Comparison of ENCODE assay signal across 10 cellular contexts in genomic region chr3:195614672-195615504, GRCh38. TPM values are rescaled to one million over a fixed set of nuclear protein-coding genes. Genes with fewer than 3 reads are reported as not detected.
A peak's percentile ranks its signal among the peaks of the same experiment; 100 is the strongest.
DNase-seq lines count a peak whose midpoint lies in the region; ATAC-seq, FAIRE-seq and TF ChIP-seq lines count a peak whose summit lies in the region.
"Not testable (repeated sequence)": the region's sequence is repeated elsewhere in the genome, so short reads cannot be mapped to it uniquely, and the experiment has no call there.
"Had no signal": no experiment of that assay in that cellular context is flagged by ENCODE, and none has a peak within 500 bp of the region (broad histone marks: within the 10 kb centered on the region; RNA-seq: fewer than 3 reads in every experiment).

No MANE protein-coding gene starts in this region.

- intact Hi-C loops in naive thymus-derived CD4-positive, alpha-beta T cell (cut with micrococcal nuclease), result loop anchor here (5.0 kb wide), 2 partner anchors 58 to 102 kb away; no protein-coding TSS in a partner anchor

- DNase-seq in CD8-positive, alpha-beta memory T cell, result peak in 1 of 5 donors; percentile 29
- DNase-seq in activated T-cell treated with anti-CD3 and anti-CD28 coated beads for 1 hour (ENCODE audit: low read depth), result peak; percentile 16
- peak; percentile 47 for DNase-seq in bronchial epithelial cell (ENCODE audit: low read depth)
- DNase-seq in keratinocyte (ENCODE audit: low read depth, low spot score); stimulated activated naive B cell treated with anti-CD40 and anti-IgM and Interleukin-4, amounts not matched to agents 10 μg/mL and 1 μg/mL and 100 μg/mL, for 72 hours: not testable (repeated sequence)
- DNase-seq in naive thymus-derived CD4-positive, alpha-beta T cell, result peak in 4 of 9 donors; percentile 10 to 33 (median 26)

- not testable (repeated sequence) for H3K27ac ChIP-seq in CD8-positive, alpha-beta memory T cell (ENCODE audit: low read depth, low read length); keratinocyte (ENCODE audit: control insufficient read depth, insufficient read depth, low read length); naive thymus-derived CD4-positive, alpha-beta T cell (ENCODE audit: low read depth, low read length)
- H3K27ac ChIP-seq in SU-DHL-6 (ENCODE audit: low read depth, low read length), result peak overlapping the region; percentile 67

- CTCF ChIA-PET in CD8-positive, alpha-beta memory T cell (lab: Charles Lee), result not testable (repeated sequence)
- CTCF ChIA-PET in naive thymus-derived CD4-positive, alpha-beta T cell (lab: Charles Lee), result interaction anchor here (0.7 kb wide), 1 partner anchor 236 kb away, joined by 3 read pairs; no protein-coding TSS in a partner anchor

- POLR2A ChIA-PET in CD8-positive, alpha-beta memory T cell (lab: Charles Lee), result not testable (repeated sequence)
- POLR2A ChIA-PET in naive thymus-derived CD4-positive, alpha-beta T cell (lab: Charles Lee), result interaction anchor here (0.6 to 0.9 kb wide), 2 partner anchors 59 to 108 kb away, joined by 3 read pairs; no protein-coding TSS in a partner anchor

- peak overlapping the region; percentile 54 for H3K4me2 ChIP-seq in SU-DHL-6 (ENCODE audit: low read depth, low read length, poor library complexity, severe bottlenecking)
- not testable (repeated sequence) for H3K4me2 ChIP-seq in keratinocyte (ENCODE audit: control insufficient read depth, extremely low read depth, insufficient read depth, low read depth, low read length)

- H3K27me3 ChIP-seq in CD8-positive, alpha-beta memory T cell (ENCODE audit: insufficient read depth, low read length, poor library complexity, severe bottlenecking); SU-DHL-6 (ENCODE audit: low read length); bronchial epithelial cell (ENCODE audit: control insufficient read depth, insufficient read depth, low read length); keratinocyte (ENCODE audit: control insufficient read depth, extremely low read depth, insufficient read depth, low read length); naive thymus-derived CD4-positive, alpha-beta T cell (ENCODE audit: control insufficient read depth in 2 of 2, insufficient read depth in 2 of 2, low read length in 2 of 2): not testable (repeated sequence)

- H3K27me3 Mint-ChIP-seq in CD8-positive, alpha-beta memory T cell; naive thymus-derived CD4-positive, alpha-beta T cell: not testable (repeated sequence)
- peaks cover 15 to 18% of the 10 kb centered on the region in 2 donors for H3K27me3 Mint-ChIP-seq in stimulated activated naive B cell treated with anti-CD40 and anti-IgM and Interleukin-4, amounts not matched to agents 10 μg/mL and 1 μg/mL and 100 μg/mL, for 72 hours

- H3K9ac ChIP-seq in SU-DHL-6 (ENCODE audit: low read length), result peak overlapping the region; percentile 47; the same call in 1 of the 2 replicates
- not testable (repeated sequence) for H3K9ac ChIP-seq in keratinocyte (ENCODE audit: control insufficient read depth, extremely low read depth, insufficient read depth, low read length)

- H3K36me3 ChIP-seq in CD8-positive, alpha-beta memory T cell (ENCODE audit: insufficient read depth, low read length); SU-DHL-6 (ENCODE audit: low read length); bronchial epithelial cell (ENCODE audit: control insufficient read depth, insufficient read depth, low read length); keratinocyte (ENCODE audit: control insufficient read depth in 2 of 2, extremely low read depth in 1 of 2, insufficient read depth in 2 of 2, low read length in 2 of 2); naive thymus-derived CD4-positive, alpha-beta T cell (ENCODE audit: control insufficient read depth in 2 of 3, insufficient read depth in 3 of 3, low read length in 3 of 3): not testable (repeated sequence)

- not testable (repeated sequence) for H3K36me3 Mint-ChIP-seq in CD8-positive, alpha-beta memory T cell; stimulated activated naive B cell treated with anti-CD40 and anti-IgM and Interleukin-4, amounts not matched to agents 10 μg/mL and 1 μg/mL and 100 μg/mL, for 72 hours
- peaks cover 0 to 12% (median 0%) of the 10 kb centered on the region in 5 donors for H3K36me3 Mint-ChIP-seq in naive thymus-derived CD4-positive, alpha-beta T cell

- H2AFZ ChIP-seq in SU-DHL-6 (ENCODE audit: low read depth, low read length, severe bottlenecking); keratinocyte (ENCODE audit: control insufficient read depth, low read length): not testable (repeated sequence)

- H3K4me3 Mint-ChIP-seq in CD8-positive, alpha-beta memory T cell, result peak overlapping the region in 2 of 7 donors; percentile 39 to 82
- H3K4me3 Mint-ChIP-seq in naive thymus-derived CD4-positive, alpha-beta T cell, result peak overlapping the region in 8 of 10 donors; percentile 8 to 54 (median 41)
- not testable (repeated sequence) for H3K4me3 Mint-ChIP-seq in stimulated activated naive B cell treated with anti-CD40 and anti-IgM and Interleukin-4, amounts not matched to agents 10 μg/mL and 1 μg/mL and 100 μg/mL, for 72 hours

- not testable (repeated sequence) for H4K20me1 ChIP-seq in SU-DHL-6 (ENCODE audit: low read depth, low read length); keratinocyte (ENCODE audit: control insufficient read depth, extremely low read depth, insufficient read depth, low read length)

- not testable (repeated sequence) for H3K4me1 ChIP-seq in CD8-positive, alpha-beta memory T cell (ENCODE audit: insufficient read depth, low read length); keratinocyte (ENCODE audit: control insufficient read depth, extremely low read depth, insufficient read depth, low read length)
- peaks cover 4 to 11% of the 10 kb centered on the region in 2 donors for H3K4me1 ChIP-seq in naive thymus-derived CD4-positive, alpha-beta T cell (ENCODE audit: control insufficient read depth in 2 of 2, insufficient read depth in 2 of 2, low read length in 2 of 2)

- not testable (repeated sequence) for H3K9me1 ChIP-seq in keratinocyte (ENCODE audit: control insufficient read depth, extremely low read depth, insufficient read depth, low read length)

- not testable (repeated sequence) for H3F3A ChIP-seq in SU-DHL-6 (ENCODE audit: insufficient read depth)

- not testable (repeated sequence) for H3K9me3 Mint-ChIP-seq in CD8-positive, alpha-beta memory T cell; stimulated activated naive B cell treated with anti-CD40 and anti-IgM and Interleukin-4, amounts not matched to agents 10 μg/mL and 1 μg/mL and 100 μg/mL, for 72 hours
- peaks cover 0 to 19% (median 0%) of the 10 kb centered on the region in 11 donors for H3K9me3 Mint-ChIP-seq in naive thymus-derived CD4-positive, alpha-beta T cell

- H3K27ac Mint-ChIP-seq in CD8-positive, alpha-beta memory T cell, result peak overlapping the region in 5 of 8 donors; percentile 26 to 95 (median 71)
- peak overlapping the region in 8 of 9 donors; percentile 11 to 87 (median 73) for H3K27ac Mint-ChIP-seq in naive thymus-derived CD4-positive, alpha-beta T cell
- peak overlapping the region; percentile 48 for H3K27ac Mint-ChIP-seq in stimulated activated naive B cell treated with anti-CD40 and anti-IgM and Interleukin-4, amounts not matched to agents 10 μg/mL and 1 μg/mL and 100 μg/mL, for 72 hours

- not testable (repeated sequence) for H3K79me2 ChIP-seq in SU-DHL-6 (ENCODE audit: insufficient read depth, low read length); keratinocyte (ENCODE audit: control insufficient read depth, insufficient read depth, low read length)

- peak; percentile 36 for FAIRE-seq in bronchial epithelial cell (lab: Jason Lieb, UNC)
- peak; percentile 17 for FAIRE-seq in keratinocyte (lab: Jason Lieb, UNC)

- not testable (repeated sequence) for TF ChIP-seq EP300 in Ishikawa (IDR thresholded peaks at IDR 0.05; ENCODE audit: borderline replicate concordance)

- H3K4me3 ChIP-seq in CD8-positive, alpha-beta memory T cell (ENCODE audit: low read length); SU-DHL-6 (ENCODE audit: insufficient read depth, low read length, poor library complexity, severe bottlenecking); bronchial epithelial cell (ENCODE audit: low read depth, low read length); keratinocyte (ENCODE audit: control insufficient read depth in 2 of 3, extremely low read depth in 1 of 3, insufficient read depth in 2 of 3, low read depth in 1 of 3, low read length in 3 of 3); naive thymus-derived CD4-positive, alpha-beta T cell (ENCODE audit: low read length): not testable (repeated sequence)

- not testable (repeated sequence) for ATAC-seq in naive thymus-derived CD4-positive, alpha-beta T cell
- ATAC-seq in stimulated activated naive B cell treated with anti-CD40 and anti-IgM and Interleukin-4, amounts not matched to agents 10 μg/mL and 1 μg/mL and 100 μg/mL, for 72 hours (replicated peaks), result peak in 1 of 2 donors; percentile 72

- not testable (repeated sequence) for H3K9me3 ChIP-seq in CD8-positive, alpha-beta memory T cell (ENCODE audit: low read length); SU-DHL-6 (ENCODE audit: insufficient read depth, low read length); keratinocyte (ENCODE audit: control insufficient read depth, low read depth, low read length); naive thymus-derived CD4-positive, alpha-beta T cell (ENCODE audit: control insufficient read depth in 2 of 3, low read length in 3 of 3)

- TF ChIP-seq CTCF in SU-DHL-6 (IDR thresholded peaks at IDR 0.05; ENCODE audit: insufficient read depth, low read length, poor library complexity, severe bottlenecking); bronchial epithelial cell (IDR thresholded peaks at IDR 0.05; ENCODE audit: insufficient read depth, low read length, severe bottlenecking); keratinocyte (optimal IDR thresholded peaks at IDR 0.05 in 1 of 3, IDR thresholded peaks at IDR 0.05 in 1 of 3, conservative IDR thresholded peaks at IDR 0.05 in 1 of 3; ENCODE audit: extremely low read depth in 1 of 3, insufficient read depth in 2 of 3, low read length in 3 of 3): not testable (repeated sequence)

- peaks cover 16 to 27% (median 22%) of the 10 kb centered on the region in 3 donors for H3K4me1 Mint-ChIP-seq in CD8-positive, alpha-beta memory T cell
- H3K4me1 Mint-ChIP-seq in naive thymus-derived CD4-positive, alpha-beta T cell, result peaks cover 14 to 41% (median 25%) of the 10 kb centered on the region in 7 donors
- not testable (repeated sequence) for H3K4me1 Mint-ChIP-seq in stimulated activated naive B cell treated with anti-CD40 and anti-IgM and Interleukin-4, amounts not matched to agents 10 μg/mL and 1 μg/mL and 100 μg/mL, for 72 hours

- H3K9me2 ChIP-seq in SU-DHL-6 (replicated peaks; ENCODE audit: insufficient read depth, low read length), result not testable (repeated sequence)

- TF ChIP-seq RAD21 in Ishikawa (IDR thresholded peaks at IDR 0.05; ENCODE audit: low read depth), result not testable (repeated sequence)

- dilution Hi-C loops in keratinocyte (cut with MboI; ENCODE audit: extremely low pct_ligation_motif_present, low sequenced_read_pairs), result not testable (repeated sequence)

RNA-seq across cellular contexts. Expression of gene APOD, which starts 31.1 kb away (rescaled TPM):
- total RNA-seq in CD8-positive, alpha-beta memory T cell, result under 1 TPM in 1 of 2 experiments, not detected in 1; 0.20 TPM
- polyA plus RNA-seq in CD8-positive, alpha-beta memory T cell, result not detected
- 0.77 and 3.9 TPM in 2 replicates for total RNA-seq in bronchial epithelial cell
- polyA plus RNA-seq in keratinocyte, result not detected in 3 replicates
- 2.9 TPM for polyA plus RNA-seq in keratinocyte (2011; ENCODE audit: low read depth)
- polyA plus RNA-seq in keratinocyte (2011; cell fraction: cytosol; rRNA removed), result 0.06 and 0.11 TPM in 2 replicates
- polyA plus RNA-seq in keratinocyte (2011; cell fraction: nucleus; rRNA removed), result not detected in 2 replicates
- 1.4 TPM in 1 of 2 replicates, not detected in the other for polyA plus RNA-seq in keratinocyte (2012; ENCODE audit: low replicate concordance)
- polyA minus RNA-seq in keratinocyte, result not detected in 3 replicates
- not detected for polyA minus RNA-seq in keratinocyte (2011; cell fraction: cytosol; rRNA and poly(A)+ RNA removed)
- polyA minus RNA-seq in keratinocyte (2011; cell fraction: nucleus; rRNA and poly(A)+ RNA removed), result not detected in 2 replicates
- total RNA-seq in naive thymus-derived CD4-positive, alpha-beta T cell, result under 1 TPM in 1 of 5 experiments, not detected in 4; 0.56 TPM
- polyA plus RNA-seq in naive thymus-derived CD4-positive, alpha-beta T cell, result not detected
- total RNA-seq: kidney epithelial cell, SJSA1 had no signal
